Comparison of ENCODE assay signal across 1 cellular context in genomic region chr20:34526466-34526865, GRCh38.
TF ChIP-seq lines count a peak whose summit lies in the region.

No MANE protein-coding gene starts in this region.

TF ChIP-seq in GM23338, 12 proteins besides CTCF, POLR2A, EP300 and RAD21 (continued from another document):
- TF ChIP-seq ZNF462 (CRISPR knock-in tag; IDR thresholded peaks at IDR 0.05) (no peak), EZH2phosphoT487 (IDR thresholded peaks at IDR 0.05; ENCODE audit: unreplicated experiment) (no peak), ZNF114 (CRISPR knock-in tag; IDR thresholded peaks at IDR 0.05) (no peak), ZNF331 (CRISPR knock-in tag; IDR thresholded peaks at IDR 0.05; ENCODE audit: low read depth) (no peak), POLR2AphosphoS5 (IDR thresholded peaks at IDR 0.05; ENCODE audit: low read depth) (no peak)
